Comparison of ENCODE assay signal across 17 cellular contexts in genomic region chr2:235773188-235773928, GRCh38.
A peak's percentile ranks its signal among the peaks of the same experiment; 100 is the strongest.
DNase-seq lines count a peak whose midpoint lies in the region; ATAC-seq lines count a peak whose summit lies in the region.
"Had no signal": no experiment of that assay in that cellular context is flagged by ENCODE, and none has a peak within 500 bp of the region (broad histone marks: within the 10 kb centered on the region; RNA-seq: fewer than 3 reads in every experiment).

No MANE protein-coding gene starts in this region.

- ATAC-seq in stimulated activated naive CD8-positive, alpha-beta T cell treated with anti-CD3 and anti-CD28 coated beads, Interleukin-15, amount 100 ng/mL, for 72 hours: no peak

- H3K9me3 Mint-ChIP-seq in stimulated activated naive CD8-positive, alpha-beta T cell treated with anti-CD3 and anti-CD28 coated beads, Interleukin-15, amount 100 ng/mL, for 72 hours: no peaks in the 10 kb centered on the region
- no peaks in the 10 kb centered on the region for H3K9me3 Mint-ChIP-seq in activated naive CD4-positive, alpha-beta T cell treated with anti-CD3 and anti-CD28 coated beads, Interleukin-2, amount 10 ng/mL, durations not matched to agents 7 days and 5 days
- no peaks in the 10 kb centered on the region for H3K9me3 Mint-ChIP-seq in T-helper 2 cell treated with Interferon-gamma antibody and Interleukin-4, amounts not matched to agents 5 μg/mL and 100 μg/mL, for 36 hours
- H3K9me3 Mint-ChIP-seq: HFFc6 had no signal

- no peaks in the 10 kb centered on the region for H3K4me1 Mint-ChIP-seq in stimulated activated naive CD8-positive, alpha-beta T cell treated with anti-CD3 and anti-CD28 coated beads, Interleukin-15, amount 100 ng/mL, for 72 hours
- H3K4me1 Mint-ChIP-seq in activated naive CD4-positive, alpha-beta T cell treated with anti-CD3 and anti-CD28 coated beads, Interleukin-2, amount 10 ng/mL, durations not matched to agents 7 days and 5 days: no peaks in the 10 kb centered on the region
- no peaks in the 10 kb centered on the region for H3K4me1 Mint-ChIP-seq in T-helper 2 cell treated with Interferon-gamma antibody and Interleukin-4, amounts not matched to agents 5 μg/mL and 100 μg/mL, for 36 hours (ENCODE audit: low read depth)

- no peaks in the 10 kb centered on the region for H3K36me3 Mint-ChIP-seq in activated naive CD4-positive, alpha-beta T cell treated with anti-CD3 and anti-CD28 coated beads, Interleukin-2, amount 10 ng/mL, durations not matched to agents 7 days and 5 days
- no peaks in the 10 kb centered on the region for H3K36me3 Mint-ChIP-seq in T-helper 2 cell treated with Interferon-gamma antibody and Interleukin-4, amounts not matched to agents 5 μg/mL and 100 μg/mL, for 36 hours (ENCODE audit: low read depth)

- H3K27me3 Mint-ChIP-seq in stimulated activated naive CD8-positive, alpha-beta T cell treated with anti-CD3 and anti-CD28 coated beads, Interleukin-15, amount 100 ng/mL, for 72 hours: peaks cover 10% of the 10 kb centered on the region
- H3K27me3 Mint-ChIP-seq in activated naive CD4-positive, alpha-beta T cell treated with anti-CD3 and anti-CD28 coated beads, Interleukin-2, amount 10 ng/mL, durations not matched to agents 7 days and 5 days: peaks cover 14% of the 10 kb centered on the region
- H3K27me3 Mint-ChIP-seq in T-helper 2 cell treated with Interferon-gamma antibody and Interleukin-4, amounts not matched to agents 5 μg/mL and 100 μg/mL, for 36 hours (ENCODE audit: low read depth): no peaks in the 10 kb centered on the region

- no peak overlapping the region for H3K27ac Mint-ChIP-seq in stimulated activated naive CD8-positive, alpha-beta T cell treated with anti-CD3 and anti-CD28 coated beads, Interleukin-15, amount 100 ng/mL, for 72 hours
- H3K27ac Mint-ChIP-seq in activated naive CD4-positive, alpha-beta T cell treated with anti-CD3 and anti-CD28 coated beads, Interleukin-2, amount 10 ng/mL, durations not matched to agents 7 days and 5 days: no peak overlapping the region
- H3K27ac Mint-ChIP-seq in T-helper 2 cell treated with Interferon-gamma antibody and Interleukin-4, amounts not matched to agents 5 μg/mL and 100 μg/mL, for 36 hours: no peak overlapping the region
- H3K27ac Mint-ChIP-seq: HFFc6 had no signal

- DNase-seq in COLO829 (ENCODE audit: low spot score) (peak; percentile 16), NAMALWA (ENCODE audit: low spot score) (peak; percentile 7), dermis blood vessel endothelial cell (peak; percentile 67), iPS-NIHi7 (ENCODE audit: extremely low spot score) (peak; percentile 19), NCI-H1436 (lab: John Stamatoyannopoulos, UW) (no peak)
- no peak for DNase-seq in stimulated activated naive CD8-positive, alpha-beta T cell treated with anti-CD3 and anti-CD28 coated beads, Interleukin-15, amount 100 ng/mL, for 72 hours
- DNase-seq in activated naive CD4-positive, alpha-beta T cell treated with anti-CD3 and anti-CD28 coated beads, Interleukin-2, amount 10 ng/mL, durations not matched to agents 7 days and 5 days: no peak
- DNase-seq in T-helper 2 cell treated with Interferon-gamma antibody and Interleukin-4, amounts not matched to agents 5 μg/mL and 100 μg/mL, for 36 hours (ENCODE audit: low spot score): no peak
- DNase-seq: C1 segment of cervical spinal cord, HFFc6, MG63, NCI-H1436 treated with DMSO at 0.1 percent for 48 hours, NCI-H2081 treated with DMSO at 0.1 percent for 48 hours, NCI-H345, NCI-H526 treated with DMSO at 0.1 percent for 48 hours, OCI-M1, SJCRH30 had no signal

- no peak overlapping the region for H3K4me3 Mint-ChIP-seq in stimulated activated naive CD8-positive, alpha-beta T cell treated with anti-CD3 and anti-CD28 coated beads, Interleukin-15, amount 100 ng/mL, for 72 hours
- H3K4me3 Mint-ChIP-seq in activated naive CD4-positive, alpha-beta T cell treated with anti-CD3 and anti-CD28 coated beads, Interleukin-2, amount 10 ng/mL, durations not matched to agents 7 days and 5 days: no peak overlapping the region
- H3K4me3 Mint-ChIP-seq in T-helper 2 cell treated with Interferon-gamma antibody and Interleukin-4, amounts not matched to agents 5 μg/mL and 100 μg/mL, for 36 hours: no peak overlapping the region
- H3K4me3 Mint-ChIP-seq: HFFc6 had no signal

- CTCF ChIA-PET in activated naive CD4-positive, alpha-beta T cell treated with anti-CD3 and anti-CD28 coated beads, Interleukin-2, amount 10 ng/mL, durations not matched to agents 7 days and 5 days (lab: Charles Lee): no interaction called here

Comparison
In these comparisons a context has a peak if more than half of its experiments do, and no peak if none do; other contexts are left out.
1. DNase-seq: peak in COLO829 (single experiment), NAMALWA (single experiment), dermis blood vessel endothelial cell (single experiment) and iPS-NIHi7 (single experiment); none in stimulated activated naive CD8-positive, alpha-beta T cell treated with anti-CD3 and anti-CD28 coated beads, Interleukin-15, amount 100 ng/mL, for 72 hours (0 of 2), activated naive CD4-positive, alpha-beta T cell treated with anti-CD3 and anti-CD28 coated beads, Interleukin-2, amount 10 ng/mL, durations not matched to agents 7 days and 5 days (single experiment), NCI-H1436 (single experiment) and T-helper 2 cell treated with Interferon-gamma antibody and Interleukin-4, amounts not matched to agents 5 μg/mL and 100 μg/mL, for 36 hours (single experiment).